Comparison of ENCODE assay signal across 8 cellular contexts in genomic region chr2:17830053-17831034, GRCh38. TPM values are rescaled to one million over a fixed set of nuclear protein-coding genes. Genes with fewer than 3 reads are reported as not detected.
DNase-seq lines count a peak whose midpoint lies in the region; ATAC-seq and TF ChIP-seq lines count a peak whose summit lies in the region.

No MANE protein-coding gene starts in this region.

- ATAC-seq in GM19455 (IDR thresholded peaks at IDR 0.05; ENCODE audit: unreplicated experiment) (peak; percentile 93), HG03457 (IDR thresholded peaks at IDR 0.05; ENCODE audit: unreplicated experiment) (peak; percentile 80)

- peaks cover 13% of the 10 kb centered on the region for H3K36me3 ChIP-seq in OCI-LY3 (replicated peaks; ENCODE audit: low read depth, low read length)
- H3K36me3 ChIP-seq in sigmoid colon, result no peaks in the 10 kb centered on the region

- H2AFZ ChIP-seq in OCI-LY3 (ENCODE audit: low read depth, low read length), result peak overlapping the region; percentile 82

- 14 to 16% methylated on average over 37 of the region's 37 CpGs for WGBS in sigmoid colon, 2 donors

- no peak for TF ChIP-seq POLR2A in sigmoid colon (IDR thresholded peaks at IDR 0.05)

- peak overlapping the region; percentile 95 for H3K4me2 ChIP-seq in OCI-LY3 (ENCODE audit: low read length)

- H3K27ac ChIP-seq in OCI-LY3 (ENCODE audit: low read length) (no peak overlapping the region), sigmoid colon (no peak overlapping the region)

- TF ChIP-seq CTCF in OCI-LY3 (IDR thresholded peaks at IDR 0.05; ENCODE audit: low read depth, low read length), result peak; percentile 90
- peak in 3 of 4 experiments; percentile 30 to 58 (median 38) for TF ChIP-seq CTCF in sigmoid colon (IDR thresholded peaks at IDR 0.05)

- no peaks in the 10 kb centered on the region for H3K79me2 ChIP-seq in OCI-LY3 (ENCODE audit: low read length)

- peak overlapping the region; percentile 50 for H3K9ac ChIP-seq in OCI-LY3 (ENCODE audit: low read length)

- peaks cover 14% of the 10 kb centered on the region for H3K9me3 ChIP-seq in OCI-LY3 (ENCODE audit: insufficient read depth, low read length)
- no peaks in the 10 kb centered on the region for H3K9me3 ChIP-seq in sigmoid colon

- H3K4me1 ChIP-seq in OCI-LY3 (ENCODE audit: low read length) (peaks cover 21% of the 10 kb centered on the region), sigmoid colon (peaks cover 0 to 8% (median 7%) of the 10 kb centered on the region in 4 donors)

- peak overlapping the region; percentile 78 for H3K4me3 ChIP-seq in OCI-LY3 (ENCODE audit: low read length)
- peak overlapping the region in 1 of 4 donors; percentile 1 for H3K4me3 ChIP-seq in sigmoid colon

- intact Hi-C loops in sigmoid colon (cut with DNase I), result loop anchor here (5.0 kb wide), 1 partner anchor 113 kb away; no protein-coding TSS in a partner anchor

- H3K27me3 ChIP-seq in OCI-LY3 (ENCODE audit: low read depth, low read length), result no peaks in the 10 kb centered on the region; the same call in 1 of the 2 replicates
- peaks cover 0 to 26% (median 0%) of the 10 kb centered on the region in 3 donors for H3K27me3 ChIP-seq in sigmoid colon

- no peaks in the 10 kb centered on the region for H4K20me1 ChIP-seq in OCI-LY3 (ENCODE audit: insufficient read depth, low read length)

- DNase-seq in DMS153 (lab: John Stamatoyannopoulos, UW), result peak; percentile 71
- peak; percentile 86 for DNase-seq in astrocyte of the hippocampus (ENCODE audit: low read depth, low spot score)
- peak in 48 of 51 donors; percentile 7 to 81 (median 43) for DNase-seq in hypothalamus (lab: John Stamatoyannopoulos, UW)
- DNase-seq in sigmoid colon, result no peak
- no peak for DNase-seq in NCI-H146 treated with DMSO at 0.1 percent for 48 hours (lab: John Stamatoyannopoulos, UW; ENCODE audit: unreplicated experiment)

- no peak for TF ChIP-seq EP300 in sigmoid colon (IDR thresholded peaks at IDR 0.05)

RNA-seq across cellular contexts. Expression of gene MSGN1, which starts 14.1 kb away (rescaled TPM):
- not detected for total RNA-seq in sigmoid colon
- under 1 TPM in 1 of 3 donors, not detected in 2; 0.41 TPM for polyA plus RNA-seq in sigmoid colon

RNA-seq across cellular contexts. Expression of gene KCNS3, which starts 48.1 kb away (rescaled TPM):
- 10 to 100 TPM; 13.2 to 96.3 (median 24.5) TPM for total RNA-seq in sigmoid colon
- 10 to 100 TPM in 2 of 3 donors, 1 to 10 TPM in 1; 4.2 to 16.2 (median 13.9) TPM for polyA plus RNA-seq in sigmoid colon

Comparison
In these comparisons a context has a peak if more than half of its experiments do, and no peak if none do; other contexts are left out.
1. DNase-seq: peak in DMS153 (single experiment), astrocyte of the hippocampus (single experiment) and hypothalamus (48 of 51); none in sigmoid colon (single experiment) and NCI-H146 treated with DMSO at 0.1 percent for 48 hours (single experiment).